Comparison of ENCODE assay signal across 8 cellular contexts in the genomic region with DNA sequence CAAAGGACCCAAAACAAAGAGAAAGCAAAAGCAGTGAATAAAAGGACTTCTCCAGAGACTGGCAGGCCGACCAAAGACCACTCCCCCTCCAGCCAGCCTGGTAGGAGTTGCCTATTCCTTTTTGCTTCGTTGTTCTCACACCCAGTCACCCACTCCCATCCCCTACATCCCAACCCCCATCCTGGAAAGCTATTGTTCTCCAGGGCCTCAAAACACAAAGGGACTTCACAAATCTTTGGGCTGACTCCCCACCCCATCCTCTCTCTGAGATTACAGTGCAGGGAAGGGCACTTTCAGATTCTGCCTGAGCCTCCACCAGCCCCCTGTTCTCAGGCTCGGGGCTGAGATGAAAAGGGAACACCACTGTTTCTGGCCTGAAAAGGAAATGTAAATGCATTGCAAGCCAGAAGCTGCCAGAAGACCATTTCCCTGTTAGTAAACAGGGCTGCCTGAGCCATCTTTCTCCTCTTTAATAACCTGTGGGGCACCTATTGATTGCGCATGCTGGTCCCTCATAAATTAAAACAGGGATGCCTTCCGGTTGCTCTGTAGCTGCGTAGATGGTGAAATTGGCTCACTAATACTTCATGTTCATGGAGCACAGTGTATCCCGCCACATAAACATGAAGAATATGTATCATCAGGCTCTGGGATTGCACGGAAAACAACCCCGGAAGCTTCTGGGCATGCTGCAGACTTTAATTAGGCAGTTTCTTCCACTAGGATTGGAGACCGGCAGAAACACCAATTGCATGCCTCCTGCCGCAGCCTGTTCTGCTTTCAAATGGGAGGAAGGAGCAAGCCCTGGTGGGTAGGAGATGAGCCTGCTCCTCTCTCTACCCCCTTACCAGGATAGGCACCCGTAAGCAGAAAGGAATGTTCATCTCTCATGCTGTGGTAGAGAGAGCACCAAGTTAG.
DNase-seq lines count a peak whose midpoint lies in the region; ATAC-seq and TF ChIP-seq lines count a peak whose summit lies in the region.

No MANE protein-coding gene starts in this region.

- 16% methylated on average over 11 of the region's 12 CpGs for WGBS in right lobe of liver (ENCODE audit: insufficient coverage, low coverage, low lambda C conversion rate, missing lambda C conversion rate)
- WGBS in transverse colon (ENCODE audit: low coverage in 1 of 2), 2 donors: 18 to 50% methylated on average over 2 to 12 of the region's 12 CpGs

- intact Hi-C loops in right lobe of liver (cut with DNase I) (no loop called here), transverse colon (cut with DNase I; ENCODE audit: low total_unique reads) (no loop called here)

- peak; percentile 21 for DNase-seq in DMS153 treated with DMSO at 0.1 percent for 48 hours (lab: John Stamatoyannopoulos, UW; ENCODE audit: unreplicated experiment)
- DNase-seq in brain microvascular endothelial cell: peak; percentile 75
- DNase-seq in right lobe of liver: no peak
- no peak for DNase-seq in transverse colon
- DNase-seq in GF-D8 (lab: John Stamatoyannopoulos, UW): no peak
- no peak for DNase-seq in DMS53 (lab: John Stamatoyannopoulos, UW)

- peak; percentile 3 for TF ChIP-seq CTCF in brain microvascular endothelial cell (IDR thresholded peaks at IDR 0.05; ENCODE audit: low read depth, low read length, missing control alignments)
- TF ChIP-seq CTCF in right lobe of liver (IDR thresholded peaks at IDR 0.05): no peak
- TF ChIP-seq CTCF in transverse colon (IDR thresholded peaks at IDR 0.05): no peak

- in situ Hi-C loops in brain microvascular endothelial cell (cut with HindIII; ENCODE audit: low pct_ligation_motif_present, low sequenced_read_pairs): no loop called here
- in situ Hi-C loops in transverse colon (cut with MboI; ENCODE audit: low pct_ligation_motif_present in 1 of 4, low pct_unique_long_range_greater_than_20kb in 1 of 4, low sequenced_read_pairs in 3 of 4): no loop called here

- no peaks in the 10 kb centered on the region for H3K27me3 ChIP-seq in brain microvascular endothelial cell (replicated peaks)
- H3K27me3 ChIP-seq in right lobe of liver: no peaks in the 10 kb centered on the region
- no peaks in the 10 kb centered on the region for H3K27me3 ChIP-seq in transverse colon

- TF ChIP-seq POLR2A in right lobe of liver (IDR thresholded peaks at IDR 0.05) (no peak), transverse colon (IDR thresholded peaks at IDR 0.05) (no peak)

- H3K4me1 ChIP-seq in right lobe of liver: no peaks in the 10 kb centered on the region
- peaks cover 0 to 19% (median 7%) of the 10 kb centered on the region in 4 donors for H3K4me1 ChIP-seq in transverse colon

- peak overlapping the region; percentile 3 for H3K4me3 ChIP-seq in brain microvascular endothelial cell (ENCODE audit: low read depth, low read length)
- no peak overlapping the region for H3K4me3 ChIP-seq in right lobe of liver
- H3K4me3 ChIP-seq in transverse colon: peak overlapping the region in 2 of 4 donors; percentile 6 to 11

- H3K9me3 ChIP-seq in KOPT-K1 (ENCODE audit: insufficient read depth, low read length, poor library complexity, severe bottlenecking) (no peaks in the 10 kb centered on the region), right lobe of liver (no peaks in the 10 kb centered on the region), transverse colon (no peaks in the 10 kb centered on the region)

- TF ChIP-seq EP300 in transverse colon (IDR thresholded peaks at IDR 0.05; ENCODE audit: low read depth): no peak

- H3K27ac ChIP-seq in KOPT-K1 (ENCODE audit: low read depth, low read length, poor library complexity, severe bottlenecking): peak overlapping the region; percentile 82
- H3K27ac ChIP-seq in brain microvascular endothelial cell: peak overlapping the region; percentile 65
- no peak overlapping the region for H3K27ac ChIP-seq in right lobe of liver
- H3K27ac ChIP-seq in transverse colon: peak overlapping the region; percentile 20 to 57 (median 40)

- peak; percentile 20 to 74 (median 47) for ATAC-seq in right lobe of liver
- ATAC-seq in GM21723 (IDR thresholded peaks at IDR 0.05; ENCODE audit: unreplicated experiment): no peak

- H3K36me3 ChIP-seq in KOPT-K1 (ENCODE audit: insufficient read depth, low read length) (no peaks in the 10 kb centered on the region), brain microvascular endothelial cell (replicated peaks) (no peaks in the 10 kb centered on the region), right lobe of liver (no peaks in the 10 kb centered on the region), transverse colon (no peaks in the 10 kb centered on the region)

Comparison
In these comparisons a context has a peak if more than half of its experiments do, and no peak if none do; other contexts are left out.
1. DNase-seq: peak in DMS153 treated with DMSO at 0.1 percent for 48 hours (single experiment) and brain microvascular endothelial cell (single experiment); none in right lobe of liver (0 of 3), transverse colon (single experiment), GF-D8 (single experiment) and DMS53 (single experiment).
2. H3K27ac ChIP-seq: peak in KOPT-K1 (single experiment), brain microvascular endothelial cell (single experiment) and transverse colon (4 of 4); none in right lobe of liver (0 of 3).